In the genomic region with DNA sequence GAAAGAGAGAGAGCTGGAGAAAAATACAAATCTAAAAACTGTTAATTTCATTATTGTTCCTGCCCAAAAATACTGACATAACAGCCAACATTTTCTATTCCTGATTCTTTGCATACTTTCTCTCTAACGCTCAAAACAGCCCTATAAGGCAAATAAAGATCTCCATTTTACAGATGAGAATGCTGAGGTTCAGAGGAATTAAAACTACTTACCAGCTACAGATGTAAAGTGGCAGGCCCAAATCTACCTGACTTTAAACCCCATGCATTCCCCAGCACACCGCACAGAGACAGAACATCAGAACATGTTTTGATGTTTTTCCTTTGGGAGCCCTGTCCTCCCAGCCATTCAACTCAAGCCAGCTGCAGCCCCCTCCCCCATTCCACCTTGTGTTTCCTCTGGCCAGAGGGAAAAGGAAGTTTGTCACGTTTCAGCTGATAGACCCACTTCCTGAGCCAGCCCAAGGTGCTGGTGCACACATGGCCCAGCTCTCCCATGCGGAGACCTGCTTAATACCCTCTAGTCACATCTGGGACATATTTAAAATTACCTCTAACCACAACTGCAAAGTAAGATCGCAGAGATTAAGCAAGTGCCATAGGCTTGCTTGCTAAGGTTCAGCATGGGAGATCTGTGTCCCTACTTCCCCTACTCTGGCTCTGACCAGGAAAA, we compare ENCODE assay signal across 20 cellular contexts.
A peak's percentile ranks its signal among the peaks of the same experiment; 100 is the strongest.
DNase-seq lines count a peak whose midpoint lies in the region; ATAC-seq, FAIRE-seq and TF ChIP-seq lines count a peak whose summit lies in the region.
"Had no signal": no experiment of that assay in that cellular context is flagged by ENCODE, and none has a peak within 500 bp of the region (broad histone marks: within the 10 kb centered on the region; RNA-seq: fewer than 3 reads in every experiment).

No MANE protein-coding gene starts in this region.

- no peak overlapping the region for H3K27ac ChIP-seq in neural progenitor cell
- H3K27ac ChIP-seq: prostate gland, transverse colon, VCaP had no signal

- no peaks in the 10 kb centered on the region for H3K9me2 ChIP-seq in Loucy (replicated peaks; ENCODE audit: low read depth, low read length)

- H3F3A ChIP-seq in Loucy (ENCODE audit: low read depth) = no peaks in the 10 kb centered on the region
- no peaks in the 10 kb centered on the region for H3F3A ChIP-seq in neural progenitor cell (ENCODE audit: low read depth)

- H2AFZ ChIP-seq in Loucy (ENCODE audit: low read length) = no peak overlapping the region
- peak overlapping the region; percentile 61 for H2AFZ ChIP-seq in neural progenitor cell (replicated peaks)

- no peaks in the 10 kb centered on the region for H3K27me3 ChIP-seq in Loucy (ENCODE audit: insufficient read depth, low read length, poor library complexity, severe bottlenecking)
- peaks cover 3% of the 10 kb centered on the region for H3K27me3 ChIP-seq in bronchial epithelial cell (ENCODE audit: control insufficient read depth, insufficient read depth, low read length)
- H3K27me3 ChIP-seq in neural progenitor cell = no peaks in the 10 kb centered on the region
- H3K27me3 ChIP-seq: transverse colon had no signal

- H3K4me3 Mint-ChIP-seq in neural progenitor cell = no peak overlapping the region
- H3K4me3 Mint-ChIP-seq: activated naive CD4-positive, alpha-beta T cell treated with anti-CD3 and anti-CD28 coated beads, Interleukin-2, amount 50 U/mL, for 24 hours; H9 had no signal

- H3K36me3 ChIP-seq in Loucy (ENCODE audit: insufficient read depth, low read length) = no peaks in the 10 kb centered on the region
- no peaks in the 10 kb centered on the region for H3K36me3 ChIP-seq in bronchial epithelial cell (ENCODE audit: control insufficient read depth, insufficient read depth, low read length)
- no peaks in the 10 kb centered on the region for H3K36me3 ChIP-seq in neural progenitor cell
- H3K36me3 ChIP-seq: prostate gland, transverse colon had no signal

- no peaks in the 10 kb centered on the region for H4K20me1 ChIP-seq in Loucy (ENCODE audit: insufficient read depth, low read length, poor library complexity, severe bottlenecking)
- no peaks in the 10 kb centered on the region for H4K20me1 ChIP-seq in neural progenitor cell (ENCODE audit: low read depth)

- H3K4me3 ChIP-seq in Loucy (ENCODE audit: low read length, poor library complexity, severe bottlenecking) = peak overlapping the region; percentile 66
- no peak overlapping the region for H3K4me3 ChIP-seq in bronchial epithelial cell (ENCODE audit: low read depth, low read length)
- no peak overlapping the region for H3K4me3 ChIP-seq in neural progenitor cell
- H3K4me3 ChIP-seq: mucosa of descending colon, prostate gland, transverse colon had no signal

- FAIRE-seq in bronchial epithelial cell (lab: Jason Lieb, UNC) = peak; percentile 89
- FAIRE-seq: HepG2, keratinocyte had no signal

- DNase-seq in GDM1 (lab: John Stamatoyannopoulos, UW) (peak; percentile 35), bronchial epithelial cell (ENCODE audit: low read depth) (no peak), neural progenitor cell (ENCODE audit: low spot score) (no peak)
- DNase-seq in activated CD4-positive, alpha-beta T cell treated with anti-CD3 and anti-CD28 coated beads for 48 hours = no peak
- DNase-seq: cortex of kidney, H9, mucosa of descending colon, NCI-H1417 treated with DMSO at 0.1 percent for 48 hours, NCI-H2081 treated with DMSO at 0.1 percent for 48 hours, Right ventricle myocardium superior, T-helper 1 cell, transverse colon had no signal

- peak overlapping the region; percentile 75 for H3K4me2 ChIP-seq in Loucy (ENCODE audit: low read depth, low read length, poor library complexity, severe bottlenecking)
- H3K4me2 ChIP-seq in neural progenitor cell = no peak overlapping the region

- H3K4me1 Mint-ChIP-seq in neural progenitor cell = peaks cover 8% of the 10 kb centered on the region
- H3K4me1 Mint-ChIP-seq: activated naive CD4-positive, alpha-beta T cell treated with anti-CD3 and anti-CD28 coated beads, Interleukin-2, amount 50 U/mL, for 24 hours had no signal

- H3K27ac Mint-ChIP-seq in neural progenitor cell = no peak overlapping the region
- H3K27ac Mint-ChIP-seq: activated naive CD4-positive, alpha-beta T cell treated with anti-CD3 and anti-CD28 coated beads, Interleukin-2, amount 50 U/mL, for 24 hours had no signal

- H3K79me2 ChIP-seq in Loucy (ENCODE audit: insufficient read depth, low read length) (peaks cover 15% of the 10 kb centered on the region; the same call in 1 of the 2 replicates), neural progenitor cell (ENCODE audit: low read depth) (no peaks in the 10 kb centered on the region)

- H3K9me3 Mint-ChIP-seq in neural progenitor cell = no peaks in the 10 kb centered on the region
- H3K9me3 Mint-ChIP-seq: activated naive CD4-positive, alpha-beta T cell treated with anti-CD3 and anti-CD28 coated beads, Interleukin-2, amount 50 U/mL, for 24 hours; H9 had no signal

- ATAC-seq in GM18867 (IDR thresholded peaks at IDR 0.05; ENCODE audit: unreplicated experiment) (no peak), GM18498 (IDR thresholded peaks at IDR 0.05; ENCODE audit: unreplicated experiment) (no peak)
- ATAC-seq: HepG2, mucosa of descending colon had no signal

- TF ChIP-seq CTCF in Loucy (conservative IDR thresholded peaks at IDR 0.05; ENCODE audit: low read length) (no peak), bronchial epithelial cell (IDR thresholded peaks at IDR 0.05; ENCODE audit: insufficient read depth, low read length, severe bottlenecking) (no peak), neural progenitor cell (IDR thresholded peaks at IDR 0.05) (no peak)

- peaks cover 4% of the 10 kb centered on the region for H3K27me3 Mint-ChIP-seq in neural progenitor cell (ENCODE audit: insufficient read depth, low read depth)

- peak overlapping the region; percentile 73 for H3K9ac ChIP-seq in Loucy (ENCODE audit: low read depth, low read length, poor library complexity, severe bottlenecking)
- H3K9ac ChIP-seq in neural progenitor cell = no peak overlapping the region

- H3K36me3 Mint-ChIP-seq in neural progenitor cell = no peaks in the 10 kb centered on the region
- H3K36me3 Mint-ChIP-seq: activated naive CD4-positive, alpha-beta T cell treated with anti-CD3 and anti-CD28 coated beads, Interleukin-2, amount 50 U/mL, for 24 hours had no signal

- no peaks in the 10 kb centered on the region for H3K9me3 ChIP-seq in Loucy (ENCODE audit: insufficient read depth, low read depth, low read length)
- no peaks in the 10 kb centered on the region for H3K9me3 ChIP-seq in neural progenitor cell (ENCODE audit: low read depth)
- H3K9me3 ChIP-seq: mucosa of descending colon, prostate gland, transverse colon had no signal

- H3K4me1 ChIP-seq in Loucy (ENCODE audit: insufficient read depth, low read length, poor library complexity, severe bottlenecking) = peaks cover 79% of the 10 kb centered on the region
- H3K4me1 ChIP-seq in neural progenitor cell = peaks cover 10% of the 10 kb centered on the region
- H3K4me1 ChIP-seq: prostate gland, transverse colon had no signal
